ENCODE assay signal across 7 cellular contexts in genomic region chr2:105114551-105114950, GRCh38.
DNase-seq lines count a peak whose midpoint lies in the region; ATAC-seq, FAIRE-seq and TF ChIP-seq lines count a peak whose summit lies in the region.

No MANE protein-coding gene starts in this region.

- H3K27ac Mint-ChIP-seq in memory B cell: no peak overlapping the region

- H3K4me1 ChIP-seq in OCI-LY3 (ENCODE audit: low read length): peaks cover 8% of the 10 kb centered on the region

- TF ChIP-seq CTCF in GM12872 (IDR thresholded peaks at IDR 0.05; ENCODE audit: insufficient read depth, low read depth, low read length): peak; percentile 66
- peak; percentile 86 for TF ChIP-seq CTCF in OCI-LY3 (IDR thresholded peaks at IDR 0.05; ENCODE audit: low read depth, low read length)

- no peaks in the 10 kb centered on the region for H3K27me3 Mint-ChIP-seq in memory B cell

- DNase-seq in HTR-8/SVneo (ENCODE audit: insufficient read length, low spot score) (peak; percentile 72), dedifferentiated amniotic fluid mesenchymal stem cell (ENCODE audit: extremely low spot score) (peak; percentile 70), memory B cell (ENCODE audit: low spot score in 2 of 2) (peak in 1 of 2 donors; percentile 34)
- DNase-seq in activated CD8-positive, alpha-beta memory T cell treated with anti-CD3 and anti-CD28 coated beads, Interleukin-2, amount 50 U/mL, for 48 hours: no peak

- H3K4me2 ChIP-seq in OCI-LY3 (ENCODE audit: low read length): no peak overlapping the region

- H3K36me3 ChIP-seq in OCI-LY3 (replicated peaks; ENCODE audit: low read depth, low read length): no peaks in the 10 kb centered on the region

- no peaks in the 10 kb centered on the region for H3K4me1 Mint-ChIP-seq in memory B cell

- no peaks in the 10 kb centered on the region for H3K79me2 ChIP-seq in OCI-LY3 (ENCODE audit: low read length)

- no peak overlapping the region for H3K27ac ChIP-seq in OCI-LY3 (ENCODE audit: low read length)

- H3K4me3 Mint-ChIP-seq in memory B cell: no peak overlapping the region

- H3K27me3 ChIP-seq in OCI-LY3 (ENCODE audit: low read depth, low read length): no peaks in the 10 kb centered on the region

- no peak overlapping the region for H2AFZ ChIP-seq in OCI-LY3 (ENCODE audit: low read depth, low read length)

- no peaks in the 10 kb centered on the region for H4K20me1 ChIP-seq in OCI-LY3 (ENCODE audit: insufficient read depth, low read length)

- peaks cover 2% of the 10 kb centered on the region for H3K36me3 Mint-ChIP-seq in memory B cell

- ATAC-seq in memory B cell (ENCODE audit: low read depth) (peak; percentile 53), GM18907 (IDR thresholded peaks at IDR 0.05; ENCODE audit: unreplicated experiment) (no peak)

- no peaks in the 10 kb centered on the region for H3K9me3 Mint-ChIP-seq in memory B cell

- no peak overlapping the region for H3K4me3 ChIP-seq in OCI-LY3 (ENCODE audit: low read length)

- H3K9ac ChIP-seq in OCI-LY3 (ENCODE audit: low read length): no peak overlapping the region

- no peaks in the 10 kb centered on the region for H3K9me3 ChIP-seq in OCI-LY3 (ENCODE audit: insufficient read depth, low read length)

- FAIRE-seq in HTR-8/SVneo (lab: Jason Lieb, UNC): peak; percentile 20
